ENCODE assay signal across 10 cellular contexts in genomic region chr5:14257995-14258403, GRCh38.
A peak's percentile ranks its signal among the peaks of the same experiment; 100 is the strongest.
DNase-seq lines count a peak whose midpoint lies in the region; ATAC-seq, FAIRE-seq and TF ChIP-seq lines count a peak whose summit lies in the region.
"Had no signal": no experiment of that assay in that cellular context is flagged by ENCODE, and none has a peak within 500 bp of the region (broad histone marks: within the 10 kb centered on the region; RNA-seq: fewer than 3 reads in every experiment).

No MANE protein-coding gene starts in this region.

- peaks cover 81% of the 10 kb centered on the region for H3K79me2 ChIP-seq in HepG2 (ENCODE audit: insufficient read depth, low read length)

- TF ChIP-seq RAD21 in HepG2 (CRISPR knock-in tag; IDR thresholded peaks at IDR 0.05): no peak

- intact Hi-C loops in dorsolateral prefrontal cortex (cut with DNase I) (no loop called here), right cardiac atrium (cut with DNase I) (loop anchor here in 1 of 4 donors (10.0 kb wide), 1 partner anchor 113 kb away; the partner anchor contains the start of gene TRIO), HepG2 (cut with micrococcal nuclease; ENCODE audit: unreplicated experiment) (no loop called here)

- H2AFZ ChIP-seq in HepG2 (ENCODE audit: low read length): no peak overlapping the region

- peaks cover 6% of the 10 kb centered on the region for H3K4me1 ChIP-seq in right cardiac atrium (ENCODE audit: control insufficient read depth, insufficient read depth, low read length)
- H3K4me1 ChIP-seq in HepG2 (ENCODE audit: insufficient read depth, low read length): peaks cover 34% of the 10 kb centered on the region

- POLR2A ChIA-PET in HepG2 (lab: Yijun Ruan, JAX): no interaction called here

- H3K4me3 Mint-ChIP-seq in stimulated activated naive CD8-positive, alpha-beta T cell treated with anti-CD3 and anti-CD28 coated beads, Interleukin-15, amount 100 ng/mL, for 72 hours: no peak overlapping the region

- TF ChIP-seq EP300 in HepG2 (IDR thresholded peaks at IDR 0.05; ENCODE audit: low read depth in 2 of 2, low read length in 2 of 2) (no peak), HepG2 (CRISPR knock-in tag; IDR thresholded peaks at IDR 0.05; ENCODE audit: borderline replicate concordance) (no peak)

- H3K27me3 ChIP-seq in dorsolateral prefrontal cortex (no peaks in the 10 kb centered on the region), right cardiac atrium (ENCODE audit: control insufficient read depth, insufficient read depth) (no peaks in the 10 kb centered on the region), HepG2 (ENCODE audit: control insufficient read depth in 1 of 2, insufficient read depth in 2 of 2, low read length in 2 of 2) (no peaks in the 10 kb centered on the region)

- in situ Hi-C loops in HepG2 (cut with HindIII; ENCODE audit: extremely low pct_ligation_motif_present, low pct_unique_long_range_greater_than_20kb): no loop called here

- H3K4me1 Mint-ChIP-seq in stimulated activated naive CD8-positive, alpha-beta T cell treated with anti-CD3 and anti-CD28 coated beads, Interleukin-15, amount 100 ng/mL, for 72 hours: peaks cover 6% of the 10 kb centered on the region

- WGBS in right cardiac atrium: 78% methylated on average over 7 of the region's 7 CpGs
- WGBS in HepG2 (ENCODE audit: low lambda C conversion rate): 99% methylated on average over 6 of the region's 7 CpGs

- no peaks in the 10 kb centered on the region for H3K36me3 ChIP-seq in HepG2 (replicated peaks in 1 of 2; ENCODE audit: control insufficient read depth in 1 of 2, insufficient read depth in 2 of 2, low read length in 2 of 2)

- no peak for FAIRE-seq in HepG2 (lab: Jason Lieb, UNC)

- no peak for DNase-seq in stimulated activated naive CD8-positive, alpha-beta T cell treated with anti-CD3 and anti-CD28 coated beads, Interleukin-15, Interleukin-2, amounts not matched to agents 100 U/mL and 50 U/mL, for 24 hours
- DNase-seq in stimulated activated naive CD8-positive, alpha-beta T cell treated with anti-CD3 and anti-CD28 coated beads, Interleukin-15, amount 100 ng/mL, for 72 hours: no peak
- peak; percentile 82 for DNase-seq in NCI-H2107 (lab: John Stamatoyannopoulos, UW)
- DNase-seq in NOMO-1 treated with dmso at 0.1 percent for 144 hours (lab: John Stamatoyannopoulos, UW; ENCODE audit: unreplicated experiment): no peak
- DNase-seq in dorsolateral prefrontal cortex: no peak
- no peak for DNase-seq in right cardiac atrium
- no peak for DNase-seq in HepG2 (ENCODE audit: low spot score)

- CTCF ChIA-PET in HepG2 (lab: Yijun Ruan, JAX; ENCODE audit: low intra/inter-chr PET ratio, low total read pairs): no interaction called here

- H4K20me1 ChIP-seq in HepG2 (ENCODE audit: insufficient read depth, low read length): peaks cover 12% of the 10 kb centered on the region; the same call in 1 of the 2 replicates

- peaks cover 5 to 7% of the 10 kb centered on the region in 2 donors for H3K9me3 Mint-ChIP-seq in stimulated activated naive CD8-positive, alpha-beta T cell treated with anti-CD3 and anti-CD28 coated beads, Interleukin-15, amount 100 ng/mL, for 72 hours

- no peak overlapping the region for H3K4me3 ChIP-seq in dorsolateral prefrontal cortex
- H3K4me3 ChIP-seq in right cardiac atrium (ENCODE audit: low read length): no peak overlapping the region
- no peak overlapping the region for H3K4me3 ChIP-seq in HepG2 (replicated peaks in 1 of 3; ENCODE audit: insufficient read depth in 1 of 3, low read depth in 2 of 3, low read length in 3 of 3)
- H3K4me3 ChIP-seq: lung had no signal

- H3K27ac ChIP-seq in dorsolateral prefrontal cortex: peak overlapping the region in 4 of 59 donors; percentile 10 to 17 (median 12)
- H3K27ac ChIP-seq in right cardiac atrium (ENCODE audit: low read length): no peak overlapping the region
- no peak overlapping the region for H3K27ac ChIP-seq in HepG2 (ENCODE audit: extremely low read length, insufficient read depth, low read length)

- H3K27me3 Mint-ChIP-seq in stimulated activated naive CD8-positive, alpha-beta T cell treated with anti-CD3 and anti-CD28 coated beads, Interleukin-15, amount 100 ng/mL, for 72 hours: peaks cover 14% of the 10 kb centered on the region

- no peak for TF ChIP-seq POLR2A in HepG2 (IDR thresholded peaks at IDR 0.05; ENCODE audit: insufficient read depth in 1 of 2, low read depth in 2 of 2, low read length in 2 of 2)

- ATAC-seq in stimulated activated naive CD8-positive, alpha-beta T cell treated with anti-CD3 and anti-CD28 coated beads, Interleukin-15, Interleukin-2, amounts not matched to agents 100 U/mL and 50 U/mL, for 24 hours: peak; percentile 33
- no peak for ATAC-seq in stimulated activated naive CD8-positive, alpha-beta T cell treated with anti-CD3 and anti-CD28 coated beads, Interleukin-15, amount 100 ng/mL, for 72 hours
- ATAC-seq in HG02885 (IDR thresholded peaks at IDR 0.05; ENCODE audit: poor library complexity, unreplicated experiment) (peak; percentile 79), right cardiac atrium (no peak), HepG2 (no peak)
- ATAC-seq: HCT116 had no signal

- H3K9me3 ChIP-seq in right cardiac atrium (ENCODE audit: control insufficient read depth, low read length): peaks cover 3% of the 10 kb centered on the region
- H3K9me3 ChIP-seq in HepG2 (ENCODE audit: low read length): no peaks in the 10 kb centered on the region

- no peak for TF ChIP-seq CTCF in dorsolateral prefrontal cortex (IDR thresholded peaks at IDR 0.05 in 54 of 56, conservative IDR thresholded peaks at IDR 0.05 in 2 of 56; ENCODE audit: low read depth in 1 of 56, partially characterized antibody in 56 of 56)
- TF ChIP-seq CTCF in HepG2 (CRISPR knock-in tag; IDR thresholded peaks at IDR 0.05): no peak

- H3K9ac ChIP-seq in HepG2 (ENCODE audit: insufficient read depth, low read depth, low read length): no peak overlapping the region

- no peak overlapping the region for H3K27ac Mint-ChIP-seq in stimulated activated naive CD8-positive, alpha-beta T cell treated with anti-CD3 and anti-CD28 coated beads, Interleukin-15, amount 100 ng/mL, for 72 hours

- H3K4me2 ChIP-seq in HepG2 (ENCODE audit: low read depth, low read length): no peak overlapping the region

- BruUV-seq in HepG2 (replicated peaks; lab: Mats Ljungman, UMichigan): no TSS peak

TF ChIP-seq in HepG2, 621 proteins besides CTCF, POLR2A, EP300 and RAD21:
- TF ChIP-seq TCF7 (IDR thresholded peaks at IDR 0.05; ENCODE audit: low read depth) (no peak), ZBTB42 (CRISPR knock-in tag; IDR thresholded peaks at IDR 0.05) (no peak), ZBTB2 (CRISPR knock-in tag; IDR thresholded peaks at IDR 0.05; ENCODE audit: low read depth) (no peak), ZBTB7B (CRISPR knock-in tag; IDR thresholded peaks at IDR 0.05) (no peak), PAX8 (CRISPR knock-in tag; IDR thresholded peaks at IDR 0.05; ENCODE audit: borderline replicate concordance) (no peak), KMT2B (CRISPR knock-in tag; IDR thresholded peaks at IDR 0.05) (no peak)

Comparison
In these comparisons a context has a peak if more than half of its experiments do, and no peak if none do; other contexts are left out.
1. ATAC-seq: peak in stimulated activated naive CD8-positive, alpha-beta T cell treated with anti-CD3 and anti-CD28 coated beads, Interleukin-15, Interleukin-2, amounts not matched to agents 100 U/mL and 50 U/mL, for 24 hours (single experiment) and HG02885 (single experiment); none in stimulated activated naive CD8-positive, alpha-beta T cell treated with anti-CD3 and anti-CD28 coated beads, Interleukin-15, amount 100 ng/mL, for 72 hours (single experiment), right cardiac atrium (0 of 2) and HepG2 (single experiment).